In genomic region chr18:59528866-59529265, GRCh38 we compare ENCODE assay signal across 34 cellular contexts.
"Had no signal": no experiment of that assay in that cellular context is flagged by ENCODE, and none has a peak within 500 bp of the region (broad histone marks: within the 10 kb centered on the region; RNA-seq: fewer than 3 reads in every experiment).

No MANE protein-coding gene starts in this region.

- H3K27me3 ChIP-seq: body of pancreas, brain microvascular endothelial cell, breast epithelium had no signal

- H3K4me3 Mint-ChIP-seq: activated B cell treated with CpG ODN at 0.5 μM for 24 hours; activated CD4-positive, alpha-beta memory T cell treated with anti-CD3 and anti-CD28 coated beads for 36 hours; activated CD4-positive, alpha-beta T cell treated with anti-CD3 and anti-CD28 coated beads, Interleukin-2, amount 10 ng/mL, durations not matched to agents 24 days and 14 days; activated CD8-positive, alpha-beta T cell treated with anti-CD3 and anti-CD28 coated beads for 36 hours; activated naive CD4-positive, alpha-beta T cell treated with anti-CD3 and anti-CD28 coated beads, Interleukin-2, amount 10 ng/mL, durations not matched to agents 7 days and 5 days; activated naive CD4-positive, alpha-beta T cell treated with anti-CD3 and anti-CD28 coated beads, Interleukin-2, amount 50 U/mL, for 24 hours; activated naive CD8-positive, alpha-beta T cell; activated naive CD8-positive, alpha-beta T cell treated with anti-CD3 and anti-CD28 coated beads, Interleukin-2, amount 10 ng/mL, durations not matched to agents 7 days and 5 days; activated naive CD8-positive, alpha-beta T cell treated with anti-CD3 and anti-CD28 coated beads, Interleukin-2, amount 50 U/mL, for 24 hours; activated T-cell treated with anti-CD3 and anti-CD28 coated beads, Interleukin-2, amount 50 U/mL, for 4 hours; activated T-cell treated with anti-CD3 and anti-CD28 coated beads, Interleukin-2, amount 50 U/mL, for 72 hours; activated T-helper 1 cell treated with anti-CD3 and anti-CD28 coated beads, Interleukin-12 subunit alpha, Interleukin-12 subunit beta, Interleukin-2, Interleukin-4 antibody, amounts not matched to agents 30 ng/mL and 10 ng/mL and 1 ng/mL, durations not matched to agents 14 hours and 24 hours and 36 hours; activated T-helper 17 cell treated with anti-CD3 and anti-CD28 coated beads, Interleukin-2, amount 50 U/mL, for 72 hours; T-helper 1 cell treated with Interleukin-12 subunit alpha and Interleukin-12 subunit beta and Interleukin-4 antibody, amounts not matched to agents 30 μg/mL and 1 μg/mL, for 36 hours; T-helper 2 cell treated with Interferon-gamma antibody and Interleukin-4, amounts not matched to agents 5 μg/mL and 100 μg/mL, for 36 hours had no signal

- H3K9me3 Mint-ChIP-seq: activated CD4-positive, alpha-beta T cell treated with anti-CD3 and anti-CD28 coated beads, Interleukin-2, amount 10 ng/mL, durations not matched to agents 24 days and 14 days; activated naive CD4-positive, alpha-beta T cell treated with anti-CD3 and anti-CD28 coated beads, Interleukin-2, amount 10 ng/mL, durations not matched to agents 7 days and 5 days; activated T-cell treated with anti-CD3 and anti-CD28 coated beads, Interleukin-2, amount 50 U/mL, for 4 hours; activated T-helper 1 cell treated with anti-CD3 and anti-CD28 coated beads, Interleukin-12 subunit alpha, Interleukin-12 subunit beta, Interleukin-2, Interleukin-4 antibody, amounts not matched to agents 30 ng/mL and 10 ng/mL and 1 ng/mL, durations not matched to agents 14 hours and 24 hours and 36 hours; T-helper 1 cell treated with Interleukin-12 subunit alpha and Interleukin-12 subunit beta and Interleukin-4 antibody, amounts not matched to agents 30 μg/mL and 1 μg/mL, for 36 hours; T-helper 2 cell treated with Interferon-gamma antibody and Interleukin-4, amounts not matched to agents 5 μg/mL and 100 μg/mL, for 36 hours had no signal

- H3K4me3 ChIP-seq: body of pancreas, breast epithelium had no signal

- DNase-seq: activated B cell treated with CpG ODN at 0.5 μM for 24 hours; activated CD4-positive, alpha-beta memory T cell treated with anti-CD3 and anti-CD28 coated beads for 36 hours; activated CD4-positive, alpha-beta T cell treated with anti-CD3 and anti-CD28 coated beads for 4 hours; activated CD4-positive, alpha-beta T cell treated with anti-CD3 and anti-CD28 coated beads, Interleukin-2, amount 10 ng/mL, durations not matched to agents 24 days and 14 days; activated CD4-positive, alpha-beta T cell treated with anti-CD3 and anti-CD28 coated beads, Interleukin-2, amount 50 U/mL, for 1 hour; activated CD4-positive, alpha-beta T cell treated with anti-CD3 and anti-CD28 coated beads, Interleukin-2, amount 50 U/mL, for 4 hours; activated CD4-positive, CD25-positive, alpha-beta regulatory T cell treated with anti-CD3 and anti-CD28 coated beads, Interleukin-2, amount 50 U/mL, for 72 hours; activated CD8-positive, alpha-beta memory T cell treated with anti-CD3 and anti-CD28 coated beads, Interleukin-2, amount 50 U/mL, for 4 hours; activated CD8-positive, alpha-beta T cell treated with anti-CD3 and anti-CD28 coated beads for 36 hours; activated gamma-delta T cell; activated naive CD4-positive, alpha-beta T cell treated with anti-CD3 and anti-CD28 coated beads, Interleukin-2, amount 10 ng/mL, durations not matched to agents 7 days and 5 days; activated naive CD4-positive, alpha-beta T cell treated with Interleukin-2 at 50 U/mL for 16 hours; activated naive CD8-positive, alpha-beta T cell treated with anti-CD3 and anti-CD28 coated beads, Interleukin-2, amount 10 ng/mL, durations not matched to agents 7 days and 5 days; activated naive CD8-positive, alpha-beta T cell treated with anti-CD3 and anti-CD28 coated beads, Interleukin-2, amount 50 U/mL, for 24 hours; activated T-cell treated with anti-CD3 and anti-CD28 coated beads for 4 hours; activated T-cell treated with anti-CD3 and anti-CD28 coated beads, Interleukin-2, amount 50 U/mL, for 1 hour; activated T-cell treated with anti-CD3 and anti-CD28 coated beads, Interleukin-2, amount 50 U/mL, for 4 hours; activated T-cell treated with anti-CD3 and anti-CD28 coated beads, Interleukin-2, amount 50 U/mL, for 72 hours; amygdala; anterior cingulate cortex; body of pancreas; brain microvascular endothelial cell; central memory CD4-positive, alpha-beta T cell; T-helper 1 cell; T-helper 2 cell; T-helper 9 cell had no signal

- ATAC-seq: activated CD8-positive, alpha-beta T cell treated with anti-CD3 and anti-CD28 coated beads for 36 hours; activated naive CD8-positive, alpha-beta T cell treated with anti-CD3 and anti-CD28 coated beads, Interleukin-2, amount 50 U/mL, for 24 hours; activated T-cell treated with anti-CD3 and anti-CD28 coated beads, Interleukin-2, amount 50 U/mL, for 4 hours; activated T-cell treated with anti-CD3 and anti-CD28 coated beads, Interleukin-2, amount 50 U/mL, for 72 hours; activated T-helper 17 cell treated with anti-CD3 and anti-CD28 coated beads, Interleukin-2, amount 50 U/mL, for 72 hours; body of pancreas had no signal

- H3K4me1 ChIP-seq: body of pancreas, breast epithelium had no signal

- H3K27ac Mint-ChIP-seq: activated B cell treated with CpG ODN at 0.5 μM for 24 hours; activated CD4-positive, alpha-beta memory T cell treated with anti-CD3 and anti-CD28 coated beads for 36 hours; activated CD4-positive, alpha-beta T cell treated with anti-CD3 and anti-CD28 coated beads, Interleukin-2, amount 10 ng/mL, durations not matched to agents 24 days and 14 days; activated CD8-positive, alpha-beta T cell treated with anti-CD3 and anti-CD28 coated beads for 36 hours; activated naive CD4-positive, alpha-beta T cell treated with anti-CD3 and anti-CD28 coated beads, Interleukin-2, amount 10 ng/mL, durations not matched to agents 7 days and 5 days; activated naive CD4-positive, alpha-beta T cell treated with anti-CD3 and anti-CD28 coated beads, Interleukin-2, amount 50 U/mL, for 24 hours; activated naive CD8-positive, alpha-beta T cell; activated naive CD8-positive, alpha-beta T cell treated with anti-CD3 and anti-CD28 coated beads, Interleukin-2, amount 10 ng/mL, durations not matched to agents 7 days and 5 days; activated naive CD8-positive, alpha-beta T cell treated with anti-CD3 and anti-CD28 coated beads, Interleukin-2, amount 50 U/mL, for 24 hours; activated T-cell treated with anti-CD3 and anti-CD28 coated beads, Interleukin-2, amount 50 U/mL, for 72 hours; activated T-helper 1 cell treated with anti-CD3 and anti-CD28 coated beads, Interleukin-12 subunit alpha, Interleukin-12 subunit beta, Interleukin-2, Interleukin-4 antibody, amounts not matched to agents 30 ng/mL and 10 ng/mL and 1 ng/mL, durations not matched to agents 14 hours and 24 hours and 36 hours; activated T-helper 17 cell treated with anti-CD3 and anti-CD28 coated beads, Interleukin-2, amount 50 U/mL, for 72 hours; T-helper 1 cell treated with Interleukin-12 subunit alpha and Interleukin-12 subunit beta and Interleukin-4 antibody, amounts not matched to agents 30 μg/mL and 1 μg/mL, for 36 hours; T-helper 2 cell treated with Interferon-gamma antibody and Interleukin-4, amounts not matched to agents 5 μg/mL and 100 μg/mL, for 36 hours had no signal

- H3K27ac ChIP-seq: body of pancreas, brain microvascular endothelial cell, breast epithelium, VCaP had no signal

- H3K4me1 Mint-ChIP-seq: activated B cell treated with CpG ODN at 0.5 μM for 24 hours; activated CD4-positive, alpha-beta T cell treated with anti-CD3 and anti-CD28 coated beads, Interleukin-2, amount 10 ng/mL, durations not matched to agents 24 days and 14 days; activated naive CD4-positive, alpha-beta T cell treated with anti-CD3 and anti-CD28 coated beads, Interleukin-2, amount 10 ng/mL, durations not matched to agents 7 days and 5 days; activated naive CD4-positive, alpha-beta T cell treated with anti-CD3 and anti-CD28 coated beads, Interleukin-2, amount 50 U/mL, for 24 hours; activated naive CD8-positive, alpha-beta T cell treated with anti-CD3 and anti-CD28 coated beads, Interleukin-2, amount 10 ng/mL, durations not matched to agents 7 days and 5 days; activated naive CD8-positive, alpha-beta T cell treated with anti-CD3 and anti-CD28 coated beads, Interleukin-2, amount 50 U/mL, for 24 hours; activated T-helper 17 cell treated with anti-CD3 and anti-CD28 coated beads, Interleukin-2, amount 50 U/mL, for 72 hours had no signal

- H3K27me3 Mint-ChIP-seq: activated CD4-positive, alpha-beta T cell treated with anti-CD3 and anti-CD28 coated beads, Interleukin-2, amount 10 ng/mL, durations not matched to agents 24 days and 14 days; activated naive CD4-positive, alpha-beta T cell treated with anti-CD3 and anti-CD28 coated beads, Interleukin-2, amount 10 ng/mL, durations not matched to agents 7 days and 5 days; activated naive CD8-positive, alpha-beta T cell treated with anti-CD3 and anti-CD28 coated beads, Interleukin-2, amount 10 ng/mL, durations not matched to agents 7 days and 5 days had no signal

- H3K9me3 ChIP-seq: body of pancreas had no signal

- H3K36me3 Mint-ChIP-seq: activated CD4-positive, alpha-beta memory T cell treated with anti-CD3 and anti-CD28 coated beads for 36 hours; activated naive CD4-positive, alpha-beta T cell treated with anti-CD3 and anti-CD28 coated beads, Interleukin-2, amount 10 ng/mL, durations not matched to agents 7 days and 5 days; activated naive CD4-positive, alpha-beta T cell treated with anti-CD3 and anti-CD28 coated beads, Interleukin-2, amount 50 U/mL, for 24 hours; activated naive CD8-positive, alpha-beta T cell; activated naive CD8-positive, alpha-beta T cell treated with anti-CD3 and anti-CD28 coated beads, Interleukin-2, amount 10 ng/mL, durations not matched to agents 7 days and 5 days had no signal

- H3K36me3 ChIP-seq: brain microvascular endothelial cell, breast epithelium had no signal
